17 cellular contexts compared by ENCODE assay signal in the genomic region with DNA sequence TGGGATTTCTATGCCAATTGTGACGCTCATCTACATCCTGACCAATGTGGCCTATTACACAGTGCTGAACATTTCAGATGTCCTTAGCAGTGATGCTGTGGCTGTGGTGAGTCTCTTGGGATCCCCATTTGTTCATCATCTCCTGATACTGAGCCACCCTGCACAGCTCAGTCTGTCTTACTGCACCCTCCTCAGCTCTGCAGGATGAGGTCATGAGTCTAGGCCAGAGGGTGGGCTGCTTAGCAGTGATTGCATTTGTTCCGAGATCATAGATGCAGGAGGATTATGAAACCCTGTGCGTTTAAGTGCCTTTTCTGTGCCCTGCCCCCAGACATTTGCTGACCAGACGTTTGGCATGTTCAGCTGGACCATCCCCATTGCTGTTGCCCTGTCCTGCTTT. TPM values are rescaled to one million over a fixed set of nuclear protein-coding genes. Genes with fewer than 3 reads are reported as not detected.
DNase-seq lines count a peak whose midpoint lies in the region; ATAC-seq and TF ChIP-seq lines count a peak whose summit lies in the region.
"Had no signal": no experiment of that assay in that cellular context is flagged by ENCODE, and none has a peak within 500 bp of the region (broad histone marks: within the 10 kb centered on the region; RNA-seq: fewer than 3 reads in every experiment).

No MANE protein-coding gene starts in this region.

- no peaks in the 10 kb centered on the region for H3K9me3 Mint-ChIP-seq in activated T-cell treated with anti-CD3 and anti-CD28 coated beads, Interleukin-2, amount 50 U/mL, for 72 hours
- no peaks in the 10 kb centered on the region for H3K9me3 Mint-ChIP-seq in central memory CD8-positive, alpha-beta T cell

- peak overlapping the region; percentile 94 for H3K27ac Mint-ChIP-seq in activated T-cell treated with anti-CD3 and anti-CD28 coated beads, Interleukin-2, amount 50 U/mL, for 72 hours
- peak overlapping the region; percentile 93 for H3K27ac Mint-ChIP-seq in T-helper 17 cell
- H3K27ac Mint-ChIP-seq in central memory CD8-positive, alpha-beta T cell (ENCODE audit: low read depth) = peak overlapping the region; percentile 44

- peaks cover 0 to 85% of the 10 kb centered on the region in 2 donors for H3K36me3 ChIP-seq in gastrocnemius medialis
- H3K36me3 ChIP-seq: breast epithelium had no signal

- H3K27ac ChIP-seq in gastrocnemius medialis = peak overlapping the region; percentile 86 to 99 (median 95)
- H3K27ac ChIP-seq: hepatocyte had no signal

- H3K27me3 Mint-ChIP-seq in activated T-cell treated with anti-CD3 and anti-CD28 coated beads, Interleukin-2, amount 50 U/mL, for 72 hours (ENCODE audit: low read depth) = no peaks in the 10 kb centered on the region
- H3K27me3 Mint-ChIP-seq in T-helper 17 cell = no peaks in the 10 kb centered on the region
- H3K27me3 Mint-ChIP-seq in central memory CD8-positive, alpha-beta T cell = no peaks in the 10 kb centered on the region

- no peak for DNase-seq in activated T-cell treated with anti-CD3 and anti-CD28 coated beads, Interleukin-2, amount 50 U/mL, for 72 hours
- no peak for DNase-seq in activated T-cell treated with anti-CD3 and anti-CD28 coated beads, Interleukin-2, amount 50 U/mL, for 48 hours
- DNase-seq in T-helper 17 cell (no peak), gastrocnemius medialis (no peak), kidney glomerular epithelial cell (lab: John Stamatoyannopoulos, UW) (no peak), NCI-H1105 treated with DMSO at 0.1 percent for 48 hours (lab: John Stamatoyannopoulos, UW) (no peak)
- DNase-seq in central memory CD8-positive, alpha-beta T cell (ENCODE audit: low spot score in 2 of 2) = no peak
- DNase-seq: activated CD4-positive, alpha-beta T cell treated with anti-CD3 and anti-CD28 coated beads for 1 hour; KBM-7; kidney; NCI-H526; SHP77; substantia nigra had no signal

- H3K9me3 ChIP-seq in T-helper 17 cell (ENCODE audit: control insufficient read depth, low read length, poor library complexity, severe bottlenecking) (no peaks in the 10 kb centered on the region), gastrocnemius medialis (no peaks in the 10 kb centered on the region)
- H3K9me3 ChIP-seq: breast epithelium, esophagus muscularis mucosa had no signal

- peaks cover 49 to 54% of the 10 kb centered on the region in 2 donors for H3K4me1 ChIP-seq in gastrocnemius medialis

- H3K36me3 Mint-ChIP-seq in activated T-cell treated with anti-CD3 and anti-CD28 coated beads, Interleukin-2, amount 50 U/mL, for 72 hours (ENCODE audit: insufficient read depth in 2 of 2) = peaks cover 15 to 45% of the 10 kb centered on the region in 2 donors
- H3K36me3 Mint-ChIP-seq in T-helper 17 cell (ENCODE audit: low read depth) = peaks cover 22% of the 10 kb centered on the region
- H3K36me3 Mint-ChIP-seq in central memory CD8-positive, alpha-beta T cell (ENCODE audit: insufficient read depth) = peaks cover 22% of the 10 kb centered on the region

- peaks cover 82% of the 10 kb centered on the region for H3K4me1 Mint-ChIP-seq in activated T-cell treated with anti-CD3 and anti-CD28 coated beads, Interleukin-2, amount 50 U/mL, for 72 hours (ENCODE audit: low read depth)
- peaks cover 64% of the 10 kb centered on the region for H3K4me1 Mint-ChIP-seq in T-helper 17 cell
- peaks cover 60% of the 10 kb centered on the region for H3K4me1 Mint-ChIP-seq in central memory CD8-positive, alpha-beta T cell

- H3K4me3 ChIP-seq in gastrocnemius medialis = no peak overlapping the region
- H3K4me3 ChIP-seq: breast epithelium, esophagus muscularis mucosa, hepatocyte had no signal

- in situ Hi-C loops in gastrocnemius medialis (cut with MboI; ENCODE audit: low sequenced_read_pairs in 4 of 4) = no loop called here

- ATAC-seq in activated T-cell treated with anti-CD3 and anti-CD28 coated beads, Interleukin-2, amount 50 U/mL, for 72 hours (replicated peaks in 1 of 2) = no peak
- ATAC-seq in T-helper 17 cell (no peak), gastrocnemius medialis (no peak), HG03196 (IDR thresholded peaks at IDR 0.05; ENCODE audit: unreplicated experiment) (no peak)
- no peak for ATAC-seq in central memory CD8-positive, alpha-beta T cell (replicated peaks; ENCODE audit: extremely low read depth, poor library complexity, severe bottlenecking)

- no peak for TF ChIP-seq CTCF in gastrocnemius medialis (IDR thresholded peaks at IDR 0.05 in 4 of 5, conservative IDR thresholded peaks at IDR 0.05 in 1 of 5)

- no peaks in the 10 kb centered on the region for H3K27me3 ChIP-seq in gastrocnemius medialis
- H3K27me3 ChIP-seq: breast epithelium, esophagus muscularis mucosa, hepatocyte had no signal

- no peak for TF ChIP-seq POLR2A in gastrocnemius medialis (IDR thresholded peaks at IDR 0.05)

- peak overlapping the region in 1 of 2 donors; percentile 48 for H3K4me3 Mint-ChIP-seq in activated T-cell treated with anti-CD3 and anti-CD28 coated beads, Interleukin-2, amount 50 U/mL, for 72 hours
- H3K4me3 Mint-ChIP-seq in T-helper 17 cell = peak overlapping the region; percentile 80
- H3K4me3 Mint-ChIP-seq in central memory CD8-positive, alpha-beta T cell = peak overlapping the region; percentile 57

- intact Hi-C loops in gastrocnemius medialis (cut with DNase I; ENCODE audit: low total_unique reads) = no loop called here

RNA-seq across cellular contexts. Expression of a gene that starts 19.5 kb away (rescaled TPM):
- 10 to 100 TPM; 21.9 to 25.8 TPM for total RNA-seq in activated T-cell treated with anti-CD3 and anti-CD28 coated beads, Interleukin-2, amount 50 U/mL, for 72 hours
- total RNA-seq in T-helper 17 cell (10 to 100 TPM; 35.3 to 36.0 TPM), gastrocnemius medialis (1 to 10 TPM; 5.0 to 8.8 (median 7.3) TPM)

RNA-seq across cellular contexts. Expression of a gene that starts 19.6 kb away (rescaled TPM):
- 10 to 100 TPM; 71.2 to 75.9 TPM for total RNA-seq in activated T-cell treated with anti-CD3 and anti-CD28 coated beads, Interleukin-2, amount 50 U/mL, for 72 hours
- 10 to 100 TPM; 55.2 to 59.4 TPM for total RNA-seq in T-helper 17 cell
- 10 to 100 TPM; 22.2 to 41.0 (median 32.8) TPM for total RNA-seq in gastrocnemius medialis

RNA-seq across cellular contexts. Expression of a gene that starts 26.9 kb away (rescaled TPM):
- 100 to 1,000 TPM in 1 of 2 donors, 10 to 100 TPM in 1; 99.8 to 131 TPM for total RNA-seq in activated T-cell treated with anti-CD3 and anti-CD28 coated beads, Interleukin-2, amount 50 U/mL, for 72 hours
- total RNA-seq in T-helper 17 cell = 100 to 1,000 TPM; 148 to 171 TPM
- 100 to 1,000 TPM in 3 of 4 donors, 10 to 100 TPM in 1; 97.3 to 205 (median 117) TPM for total RNA-seq in gastrocnemius medialis

RNA-seq across cellular contexts. Expression of a gene that starts 46.1 kb away (rescaled TPM):
- total RNA-seq in activated T-cell treated with anti-CD3 and anti-CD28 coated beads, Interleukin-2, amount 50 U/mL, for 72 hours = 1 to 10 TPM; 6.1 to 7.6 TPM
- 1 to 10 TPM; 6.6 to 7.4 TPM for total RNA-seq in T-helper 17 cell
- total RNA-seq in gastrocnemius medialis = 10 to 100 TPM; 67.8 to 91.3 (median 84.8) TPM

RNA-seq across cellular contexts. Expression of a gene that starts 55.3 kb away (rescaled TPM):
- total RNA-seq in activated T-cell treated with anti-CD3 and anti-CD28 coated beads, Interleukin-2, amount 50 U/mL, for 72 hours = under 1 TPM; 0.31 to 0.63 TPM
- total RNA-seq in T-helper 17 cell (under 1 TPM; 0.10 to 0.16 TPM), gastrocnemius medialis (under 1 TPM in 3 of 4 donors, not detected in 1; 0.11 to 0.51 (median 0.13) TPM)

Comparison
In these comparisons a context has a peak if more than half of its experiments do, and no peak if none do; other contexts are left out.
1. H3K27ac Mint-ChIP-seq: peak in every context shown above with its lines; median percentile 94 in activated T-cell treated with anti-CD3 and anti-CD28 coated beads, Interleukin-2, amount 50 U/mL, for 72 hours; 93 in T-helper 17 cell; 44 in central memory CD8-positive, alpha-beta T cell.